Comparison of ENCODE assay signal across 9 cellular contexts in the genomic region with DNA sequence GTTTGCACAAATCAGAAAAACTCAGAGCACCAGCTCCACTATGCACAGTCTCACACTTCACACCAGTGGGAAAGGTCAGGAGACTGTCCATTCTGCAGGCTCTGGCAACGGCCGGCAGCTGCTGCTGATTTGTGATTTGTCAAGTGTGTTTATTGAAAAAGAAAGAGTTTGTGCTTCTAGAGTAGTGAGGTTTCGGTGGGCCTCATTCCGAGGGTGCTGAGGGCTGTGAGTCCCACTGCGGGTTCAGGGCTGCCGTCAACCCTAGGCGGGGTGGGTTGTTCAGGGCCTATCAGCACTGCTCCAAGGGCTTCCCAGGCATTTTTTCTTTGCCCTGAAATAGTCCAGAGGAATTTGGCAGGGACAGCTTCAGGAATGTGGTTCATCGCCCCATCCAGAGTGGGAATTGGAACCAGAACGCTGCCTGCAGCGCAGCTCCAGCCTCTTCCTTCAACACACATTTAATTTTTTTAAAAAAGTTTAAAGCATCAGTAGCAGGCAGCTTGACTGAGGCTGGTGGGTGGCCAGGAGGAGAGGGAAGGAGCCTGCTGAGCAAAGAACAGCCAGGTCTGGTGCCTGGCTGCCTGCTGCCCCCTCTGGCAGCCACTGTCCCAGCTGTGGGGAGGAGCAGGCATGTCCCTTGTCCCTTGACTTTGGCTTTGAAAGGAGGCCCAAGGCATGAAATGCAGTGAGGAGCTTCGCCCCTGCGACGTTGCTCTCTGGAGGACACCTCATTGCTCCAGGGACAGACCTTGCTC. TPM values are rescaled to one million over a fixed set of nuclear protein-coding genes. Genes with fewer than 3 reads are reported as not detected.
DNase-seq lines count a peak whose midpoint lies in the region; ATAC-seq lines count a peak whose summit lies in the region.
"Had no signal": no experiment of that assay in that cellular context is flagged by ENCODE, and none has a peak within 500 bp of the region (broad histone marks: within the 10 kb centered on the region; RNA-seq: fewer than 3 reads in every experiment).

No MANE protein-coding gene starts in this region.

- no peaks in the 10 kb centered on the region for H3K4me1 ChIP-seq in esophagus (ENCODE audit: control insufficient read depth in 2 of 2, insufficient read depth in 2 of 2, low read length in 1 of 2)
- H3K4me1 ChIP-seq in muscle layer of colon (ENCODE audit: insufficient read depth, low read length), result peaks cover 75% of the 10 kb centered on the region

- in situ Hi-C loops in KBM-7 (cut with MboI; ENCODE audit: low pct_unique_long_range_greater_than_20kb, low sequenced_read_pairs), result no loop called here

- H3K4me3 ChIP-seq in esophagus (ENCODE audit: low read depth in 1 of 2, low read length in 2 of 2), result no peak overlapping the region
- peak overlapping the region in 1 of 2 donors; percentile 3 for H3K4me3 ChIP-seq in muscle layer of colon (ENCODE audit: low read depth in 1 of 2, low read length in 2 of 2)

- peak overlapping the region; percentile 4 for H3K9ac ChIP-seq in muscle layer of colon (ENCODE audit: low read length)

- no peaks in the 10 kb centered on the region for H3K27me3 ChIP-seq in esophagus (ENCODE audit: control insufficient read depth in 1 of 2, insufficient read depth in 2 of 2, low read length in 2 of 2)
- H3K27me3 ChIP-seq in muscle layer of colon (ENCODE audit: control insufficient read depth in 1 of 2, insufficient read depth in 2 of 2, low read length in 2 of 2), result no peaks in the 10 kb centered on the region

- H3K36me3 ChIP-seq in esophagus (ENCODE audit: control insufficient read depth in 2 of 2, insufficient read depth in 2 of 2, low read length in 1 of 2) (no peaks in the 10 kb centered on the region), muscle layer of colon (ENCODE audit: insufficient read depth, low read length) (no peaks in the 10 kb centered on the region)

- DNase-seq in AG20443 (ENCODE audit: low spot score), result peak; percentile 78
- peak; percentile 12 for DNase-seq in KBM-7
- no peak for DNase-seq in NCI-H2196 (lab: John Stamatoyannopoulos, UW; ENCODE audit: unreplicated experiment)
- no peak for DNase-seq in NCI-H1105 (lab: John Stamatoyannopoulos, UW)
- DNase-seq: activated T-cell treated with anti-CD3 and anti-CD28 coated beads, Interleukin-2, amount 50 U/mL, for 24 hours had no signal

- no peaks in the 10 kb centered on the region for H3K9me3 ChIP-seq in esophagus (ENCODE audit: control insufficient read depth in 2 of 2, insufficient read depth in 1 of 2, low read depth in 1 of 2, low read length in 1 of 2)
- no peaks in the 10 kb centered on the region for H3K9me3 ChIP-seq in muscle layer of colon (ENCODE audit: low read length)

- 51 to 64% methylated on average over 13 of the region's 13 CpGs for WGBS in esophagus, 2 donors

- ATAC-seq in HG03095 (IDR thresholded peaks at IDR 0.05; ENCODE audit: unreplicated experiment) (no peak), HG03565 (IDR thresholded peaks at IDR 0.05; ENCODE audit: unreplicated experiment) (no peak)

- H3K27ac ChIP-seq in esophagus (ENCODE audit: low read depth in 2 of 2, low read length in 1 of 2) (peak overlapping the region; percentile 52 to 58), muscle layer of colon (ENCODE audit: low read depth, low read length) (peak overlapping the region; percentile 88)

RNA-seq across cellular contexts. Expression of gene STUM, which starts 19.7 kb away (rescaled TPM):
- 1 to 10 TPM in 1 of 2 donors, under 1 TPM in 1; 0.61 to 2.1 TPM for polyA plus RNA-seq in esophagus

Comparison
In these comparisons a context has a peak if more than half of its experiments do, and no peak if none do; other contexts are left out.
1. DNase-seq: peak in AG20443 (single experiment) and KBM-7 (single experiment); none in NCI-H2196 (single experiment) and NCI-H1105 (single experiment).